In genomic region chr2:174033163-174033550, GRCh38 we compare ENCODE assay signal across 2 cellular contexts.
TF ChIP-seq lines count a peak whose summit lies in the region.

No MANE protein-coding gene starts in this region.

TF ChIP-seq in A549, 52 proteins besides CTCF, POLR2A, EP300 and RAD21 (continued from another document):
- TF ChIP-seq USF2 (IDR thresholded peaks at IDR 0.05) (no peak), ELK1 (IDR thresholded peaks at IDR 0.05; ENCODE audit: low read depth, low read length) (no peak), NR3C1 (IDR thresholded peaks at IDR 0.05) (no peak), JUN (IDR thresholded peaks at IDR 0.05) (no peak), TP53 (CRISPR knock-in tag; IDR thresholded peaks at IDR 0.05) (no peak), HDAC2 (IDR thresholded peaks at IDR 0.05) (no peak), FOXS1 (CRISPR knock-in tag; IDR thresholded peaks at IDR 0.05) (no peak)
- TF ChIP-seq, protein P1, sequence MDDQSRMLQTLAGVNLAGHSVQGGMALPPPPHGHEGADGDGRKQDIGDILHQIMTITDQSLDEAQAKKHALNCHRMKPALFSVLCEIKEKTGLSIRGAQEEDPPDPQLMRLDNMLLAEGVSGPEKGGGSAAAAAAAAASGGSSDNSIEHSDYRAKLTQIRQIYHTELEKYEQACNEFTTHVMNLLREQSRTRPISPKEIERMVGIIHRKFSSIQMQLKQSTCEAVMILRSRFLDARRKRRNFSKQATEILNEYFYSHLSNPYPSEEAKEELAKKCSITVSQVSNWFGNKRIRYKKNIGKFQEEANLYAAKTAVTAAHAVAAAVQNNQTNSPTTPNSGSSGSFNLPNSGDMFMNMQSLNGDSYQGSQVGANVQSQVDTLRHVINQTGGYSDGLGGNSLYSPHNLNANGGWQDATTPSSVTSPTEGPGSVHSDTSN (IDR thresholded peaks at IDR 0.05) = no peak

TF ChIP-seq in HCT116, 20 proteins besides CTCF, POLR2A, EP300 and RAD21 (continued from another document):
- TF ChIP-seq REST (IDR thresholded peaks at IDR 0.05; ENCODE audit: low read depth) (no peak), JUND (IDR thresholded peaks at IDR 0.05) (no peak), CEBPB (IDR thresholded peaks at IDR 0.05; ENCODE audit: low read depth) (no peak), SRF (IDR thresholded peaks at IDR 0.05; ENCODE audit: low read depth) (no peak), YY1 (IDR thresholded peaks at IDR 0.05; ENCODE audit: extremely low read depth, insufficient replicate concordance, low read depth, low read length) (no peak), SIN3A (IDR thresholded peaks at IDR 0.05; ENCODE audit: low read depth) (no peak), EZH2phosphoT487 (IDR thresholded peaks at IDR 0.05; ENCODE audit: borderline replicate concordance) (no peak), SP1 (IDR thresholded peaks at IDR 0.05; ENCODE audit: low read depth) (no peak), ZNF274 (IDR thresholded peaks at IDR 0.05; ENCODE audit: low read depth, low read length) (no peak)
- TF ChIP-seq, protein P2, sequence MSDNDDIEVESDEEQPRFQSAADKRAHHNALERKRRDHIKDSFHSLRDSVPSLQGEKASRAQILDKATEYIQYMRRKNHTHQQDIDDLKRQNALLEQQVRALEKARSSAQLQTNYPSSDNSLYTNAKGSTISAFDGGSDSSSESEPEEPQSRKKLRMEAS (IDR thresholded peaks at IDR 0.05) = no peak
